Comparison of ENCODE assay signal across 1 cellular context in genomic region chr17:41548844-41549595, GRCh38.
TF ChIP-seq lines count a peak whose summit lies in the region.

No MANE protein-coding gene starts in this region.

TF ChIP-seq in K562, 482 proteins besides CTCF, POLR2A, EP300 and RAD21 (continued from another document):
- TF ChIP-seq, protein P1, sequence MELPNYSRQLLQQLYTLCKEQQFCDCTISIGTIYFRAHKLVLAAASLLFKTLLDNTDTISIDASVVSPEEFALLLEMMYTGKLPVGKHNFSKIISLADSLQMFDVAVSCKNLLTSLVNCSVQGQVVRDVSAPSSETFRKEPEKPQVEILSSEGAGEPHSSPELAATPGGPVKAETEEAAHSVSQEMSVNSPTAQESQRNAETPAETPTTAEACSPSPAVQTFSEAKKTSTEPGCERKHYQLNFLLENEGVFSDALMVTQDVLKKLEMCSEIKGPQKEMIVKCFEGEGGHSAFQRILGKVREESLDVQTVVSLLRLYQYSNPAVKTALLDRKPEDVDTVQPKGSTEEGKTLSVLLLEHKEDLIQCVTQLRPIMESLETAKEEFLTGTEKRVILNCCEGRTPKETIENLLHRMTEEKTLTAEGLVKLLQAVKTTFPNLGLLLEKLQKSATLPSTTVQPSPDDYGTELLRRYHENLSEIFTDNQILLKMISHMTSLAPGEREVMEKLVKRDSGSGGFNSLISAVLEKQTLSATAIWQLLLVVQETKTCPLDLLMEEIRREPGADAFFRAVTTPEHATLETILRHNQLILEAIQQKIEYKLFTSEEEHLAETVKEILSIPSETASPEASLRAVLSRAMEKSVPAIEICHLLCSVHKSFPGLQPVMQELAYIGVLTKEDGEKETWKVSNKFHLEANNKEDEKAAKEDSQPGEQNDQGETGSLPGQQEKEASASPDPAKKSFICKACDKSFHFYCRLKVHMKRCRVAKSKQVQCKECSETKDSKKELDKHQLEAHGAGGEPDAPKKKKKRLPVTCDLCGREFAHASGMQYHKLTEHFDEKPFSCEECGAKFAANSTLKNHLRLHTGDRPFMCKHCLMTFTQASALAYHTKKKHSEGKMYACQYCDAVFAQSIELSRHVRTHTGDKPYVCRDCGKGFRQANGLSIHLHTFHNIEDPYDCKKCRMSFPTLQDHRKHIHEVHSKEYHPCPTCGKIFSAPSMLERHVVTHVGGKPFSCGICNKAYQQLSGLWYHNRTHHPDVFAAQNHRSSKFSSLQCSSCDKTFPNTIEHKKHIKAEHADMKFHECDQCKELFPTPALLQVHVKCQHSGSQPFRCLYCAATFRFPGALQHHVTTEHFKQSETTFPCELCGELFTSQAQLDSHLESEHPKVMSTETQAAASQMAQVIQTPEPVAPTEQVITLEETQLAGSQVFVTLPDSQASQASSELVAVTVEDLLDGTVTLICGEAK (IDR thresholded peaks at IDR 0.05) = 0 out of 2 replicates have a peak, but pooled peaks have one; percentile 11
- TF ChIP-seq, protein P1 (CRISPR knock-in tag; IDR thresholded peaks at IDR 0.05) = no peak
- TF ChIP-seq AFF1 (IDR thresholded peaks at IDR 0.05; ENCODE audit: low read depth in 1 of 2, partially characterized antibody in 2 of 2) = no peak
- TF ChIP-seq NELFE (IDR thresholded peaks at IDR 0.05; ENCODE audit: insufficient read depth, insufficient read length) = no peak
- TF ChIP-seq PCBP1 (IDR thresholded peaks at IDR 0.05; ENCODE audit: low read depth, low read length, poor library complexity, severe bottlenecking) = peak; percentile 38
- no peak for TF ChIP-seq BRF2 (IDR thresholded peaks at IDR 0.05; ENCODE audit: borderline replicate concordance, insufficient read depth, insufficient read length)
- TF ChIP-seq NFIC (IDR thresholded peaks at IDR 0.05) = peak; percentile 1; the same call in 1 of the 2 replicates
- TF ChIP-seq STAT5B (CRISPR knock-in tag; IDR thresholded peaks at IDR 0.05) = no peak
- TF ChIP-seq ZNF124 (CRISPR knock-in tag; IDR thresholded peaks at IDR 0.05) = no peak
- TF ChIP-seq XRCC5 (IDR thresholded peaks at IDR 0.05; ENCODE audit: low read depth, low read length) = peak; percentile 92; the same call in 1 of the 2 replicates
- no peak for TF ChIP-seq THAP12 (CRISPR knock-in tag; IDR thresholded peaks at IDR 0.05)
- no peak for TF ChIP-seq FOXJ3 (CRISPR knock-in tag; IDR thresholded peaks at IDR 0.05)
- no peak for TF ChIP-seq POLR2H (tag; IDR thresholded peaks at IDR 0.05; ENCODE audit: low read depth)
- no peak for TF ChIP-seq CHD2 (IDR thresholded peaks at IDR 0.05; ENCODE audit: low read depth, low read length)
- TF ChIP-seq SMARCA5 (IDR thresholded peaks at IDR 0.05) = peak; percentile 95
- TF ChIP-seq RBFOX2 (IDR thresholded peaks at IDR 0.05; ENCODE audit: low read depth, low read length) = no peak
- no peak for TF ChIP-seq TFAM (CRISPR knock-in tag; conservative IDR thresholded peaks at IDR 0.05)
- TF ChIP-seq ZFX (CRISPR knock-in tag; IDR thresholded peaks at IDR 0.05) = no peak
- no peak for TF ChIP-seq THRA (IDR thresholded peaks at IDR 0.05)
- peak; percentile 18; the same call in 1 of the 2 replicates for TF ChIP-seq JUND (IDR thresholded peaks at IDR 0.05; ENCODE audit: borderline replicate concordance, low read depth, low read length)
- TF ChIP-seq JUND (tag; IDR thresholded peaks at IDR 0.05; ENCODE audit: borderline replicate concordance, low read depth, low read length) = no peak; the same call in 1 of the 3 replicates
- TF ChIP-seq, protein P2, sequence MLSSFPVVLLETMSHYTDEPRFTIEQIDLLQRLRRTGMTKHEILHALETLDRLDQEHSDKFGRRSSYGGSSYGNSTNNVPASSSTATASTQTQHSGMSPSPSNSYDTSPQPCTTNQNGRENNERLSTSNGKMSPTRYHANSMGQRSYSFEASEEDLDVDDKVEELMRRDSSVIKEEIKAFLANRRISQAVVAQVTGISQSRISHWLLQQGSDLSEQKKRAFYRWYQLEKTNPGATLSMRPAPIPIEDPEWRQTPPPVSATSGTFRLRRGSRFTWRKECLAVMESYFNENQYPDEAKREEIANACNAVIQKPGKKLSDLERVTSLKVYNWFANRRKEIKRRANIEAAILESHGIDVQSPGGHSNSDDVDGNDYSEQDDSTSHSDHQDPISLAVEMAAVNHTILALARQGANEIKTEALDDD (IDR thresholded peaks at IDR 0.05) = no peak
- no peak for TF ChIP-seq HINFP (tag; conservative IDR thresholded peaks at IDR 0.05; ENCODE audit: low read depth)
- peak; percentile 66; the same call in 1 of the 2 replicates for TF ChIP-seq CTBP1 (IDR thresholded peaks at IDR 0.05; ENCODE audit: borderline replicate concordance)
- TF ChIP-seq NR2C2 (CRISPR knock-in tag; IDR thresholded peaks at IDR 0.05) = no peak
- no peak for TF ChIP-seq NR2C2 (tag; IDR thresholded peaks at IDR 0.05)
- 0 out of 2 replicates have a peak, but pooled peaks have one; percentile 5 for TF ChIP-seq SMARCE1 (IDR thresholded peaks at IDR 0.05)
- no peak for TF ChIP-seq GABPB2 (CRISPR knock-in tag; conservative IDR thresholded peaks at IDR 0.05)
- TF ChIP-seq CXXC5 (CRISPR knock-in tag; IDR thresholded peaks at IDR 0.05) = peak; percentile 47; the same call in 1 of the 2 replicates
- peak; percentile 67; the same call in 1 of the 2 replicates for TF ChIP-seq STAG1 (CRISPR knock-in tag; IDR thresholded peaks at IDR 0.05; ENCODE audit: borderline replicate concordance)
